Comparison of ENCODE assay signal across 9 cellular contexts in genomic region chr15:29942144-29942543, GRCh38.
DNase-seq lines count a peak whose midpoint lies in the region; ATAC-seq, FAIRE-seq and TF ChIP-seq lines count a peak whose summit lies in the region.
"Had no signal": no experiment of that assay in that cellular context is flagged by ENCODE, and none has a peak within 500 bp of the region (broad histone marks: within the 10 kb centered on the region; RNA-seq: fewer than 3 reads in every experiment).

No MANE protein-coding gene starts in this region.

- POLR2A ChIA-PET in CD8-positive, alpha-beta memory T cell (lab: Charles Lee): no interaction called here

- H3K27me3 ChIP-seq in H7 (ENCODE audit: control insufficient read depth, insufficient read depth, low read length) (no peaks in the 10 kb centered on the region), RWPE2 (ENCODE audit: insufficient read depth, poor library complexity, severe bottlenecking) (no peaks in the 10 kb centered on the region), small intestine (ENCODE audit: control insufficient read depth in 2 of 2, insufficient read depth in 2 of 2, low read length in 2 of 2) (no peaks in the 10 kb centered on the region)
- no peaks in the 10 kb centered on the region for H3K27me3 ChIP-seq in CD8-positive, alpha-beta memory T cell (ENCODE audit: insufficient read depth, low read length, poor library complexity, severe bottlenecking)

- CTCF ChIA-PET in CD8-positive, alpha-beta memory T cell (lab: Charles Lee): no interaction called here

- no peak overlapping the region for H3K4me3 Mint-ChIP-seq in CD8-positive, alpha-beta memory T cell

- 49 to 51% (median 49%) methylated on average over 3 of the region's 3 CpGs for WGBS in small intestine, 3 donors

- no peaks in the 10 kb centered on the region for H3K36me3 ChIP-seq in H7 (replicated peaks; ENCODE audit: control insufficient read depth, insufficient read depth, low read length)
- no peaks in the 10 kb centered on the region for H3K36me3 ChIP-seq in RWPE2 (ENCODE audit: low read depth)
- no peaks in the 10 kb centered on the region for H3K36me3 ChIP-seq in small intestine (ENCODE audit: control insufficient read depth in 2 of 2, insufficient read depth in 2 of 2, low read length in 2 of 2)
- H3K36me3 ChIP-seq in CD8-positive, alpha-beta memory T cell (ENCODE audit: insufficient read depth, low read length): no peaks in the 10 kb centered on the region

- H3K4me3 ChIP-seq in H7 (ENCODE audit: insufficient read depth, low read depth, low read length) (no peak overlapping the region), RWPE2 (ENCODE audit: severe bottlenecking) (no peak overlapping the region), small intestine (ENCODE audit: low read depth in 1 of 2, low read length in 2 of 2) (no peak overlapping the region)
- H3K4me3 ChIP-seq in CD8-positive, alpha-beta memory T cell (ENCODE audit: low read length): no peak overlapping the region

- ATAC-seq in RWPE2 (ENCODE audit: low read depth) (no peak), omental fat pad (ENCODE audit: low FRiP score) (no peak)

- peaks cover 0 to 4% (median 0%) of the 10 kb centered on the region in 5 donors for H3K9me3 Mint-ChIP-seq in CD8-positive, alpha-beta memory T cell

- peaks cover 7 to 10% of the 10 kb centered on the region in 2 donors for H3K27me3 Mint-ChIP-seq in CD8-positive, alpha-beta memory T cell

- TF ChIP-seq CTCF in RWPE2 (IDR thresholded peaks at IDR 0.05; ENCODE audit: poor library complexity, severe bottlenecking) (peak; percentile 69), omental fat pad (IDR thresholded peaks at IDR 0.05) (no peak)

- peaks cover 3% of the 10 kb centered on the region for H3K9me3 ChIP-seq in RWPE2 (ENCODE audit: severe bottlenecking)
- H3K9me3 ChIP-seq in small intestine (ENCODE audit: control insufficient read depth, low read depth): no peaks in the 10 kb centered on the region
- H3K9me3 ChIP-seq in CD8-positive, alpha-beta memory T cell (ENCODE audit: low read length): no peaks in the 10 kb centered on the region

- no peak overlapping the region for H3K27ac ChIP-seq in RWPE2 (ENCODE audit: poor library complexity, severe bottlenecking)
- no peak overlapping the region for H3K27ac ChIP-seq in small intestine (ENCODE audit: low read depth in 1 of 2, low read length in 1 of 2)
- no peak overlapping the region for H3K27ac ChIP-seq in CD8-positive, alpha-beta memory T cell (ENCODE audit: low read depth, low read length)
- H3K27ac ChIP-seq: KMS-11 had no signal

- H3K4me1 ChIP-seq in RWPE2 (ENCODE audit: insufficient read depth, poor library complexity, severe bottlenecking): peaks cover 38% of the 10 kb centered on the region
- no peaks in the 10 kb centered on the region for H3K4me1 ChIP-seq in small intestine (ENCODE audit: control insufficient read depth in 2 of 2, insufficient read depth in 1 of 2, low read depth in 1 of 2, low read length in 1 of 2)
- no peaks in the 10 kb centered on the region for H3K4me1 ChIP-seq in CD8-positive, alpha-beta memory T cell (ENCODE audit: insufficient read depth, low read length)

- H3K27ac Mint-ChIP-seq in CD8-positive, alpha-beta memory T cell: peak overlapping the region in 1 of 8 donors; percentile 13

- H3K36me3 Mint-ChIP-seq in CD8-positive, alpha-beta memory T cell: no peaks in the 10 kb centered on the region

- no peak for FAIRE-seq in small intestine (lab: Jason Lieb, UNC)

- intact Hi-C loops in head of caudate nucleus (cut with DNase I): loop anchor here (5.0 kb wide), 1 partner anchor 100 kb away; no protein-coding TSS in a partner anchor

- H3K4me1 Mint-ChIP-seq in CD8-positive, alpha-beta memory T cell: no peaks in the 10 kb centered on the region

- peak; percentile 55 for DNase-seq in H7
- DNase-seq in RWPE2 (ENCODE audit: low spot score): no peak
- DNase-seq in head of caudate nucleus: peak in 24 of 42 donors; percentile 33 to 81 (median 58)
- peak; percentile 33 for DNase-seq in small intestine
- no peak for DNase-seq in LoVo (ENCODE audit: low spot score)
- no peak for DNase-seq in CD8-positive, alpha-beta memory T cell
- no peak for DNase-seq in omental fat pad (ENCODE audit: low spot score)
- DNase-seq: activated effector memory CD4-positive, alpha-beta T cell treated with Interleukin-2 at 50 U/mL for 16 hours had no signal

Comparison
In these comparisons a context has a peak if more than half of its experiments do, and no peak if none do; other contexts are left out.
1. DNase-seq: peak in H7 (single experiment), head of caudate nucleus (24 of 42) and small intestine (single experiment); none in RWPE2 (single experiment), LoVo (single experiment), CD8-positive, alpha-beta memory T cell (0 of 5) and omental fat pad (single experiment).